Comparison of ENCODE assay signal across 8 cellular contexts in the genomic region with DNA sequence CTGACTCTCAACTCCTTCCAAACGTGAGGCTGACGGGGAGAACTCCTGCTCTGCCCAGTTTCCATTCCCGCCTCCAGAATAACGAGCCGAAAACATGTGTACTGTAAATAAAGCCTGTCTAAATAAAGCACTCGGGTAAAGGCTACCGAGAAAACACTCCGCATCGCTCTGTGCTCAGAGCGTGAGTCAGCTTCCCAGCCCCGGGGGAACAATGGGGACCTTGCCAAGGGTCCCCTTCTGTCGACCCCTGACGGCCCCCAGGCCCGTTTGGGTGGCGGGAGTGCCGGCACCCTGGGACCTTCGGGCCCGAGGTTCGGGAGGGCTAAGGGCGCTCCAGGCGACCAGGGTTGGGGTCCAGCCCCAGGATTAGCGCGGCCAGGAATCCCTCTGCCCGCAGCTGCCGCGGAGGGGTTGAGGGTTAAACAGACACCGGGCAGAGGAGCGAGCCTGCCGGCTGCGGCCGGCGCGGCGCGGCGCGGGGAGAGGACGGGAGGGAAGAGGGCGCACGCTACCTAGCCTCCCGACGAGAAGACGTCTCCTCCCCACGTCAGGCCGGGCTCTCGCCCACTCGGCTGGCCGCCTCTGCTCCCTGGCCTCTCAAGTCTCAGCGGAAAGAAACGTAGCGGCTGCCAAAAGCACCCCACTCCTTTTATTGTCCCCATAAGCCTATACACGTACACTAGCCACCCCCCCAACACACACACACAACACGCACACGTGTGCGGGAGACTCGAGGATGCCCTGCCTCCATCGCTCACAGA.
A peak's percentile ranks its signal among the peaks of the same experiment; 100 is the strongest.
DNase-seq lines count a peak whose midpoint lies in the region; ATAC-seq and TF ChIP-seq lines count a peak whose summit lies in the region.

No MANE protein-coding gene starts in this region.

- no peak for TF ChIP-seq CTCF in foreskin fibroblast (IDR thresholded peaks at IDR 0.05; ENCODE audit: low read depth, low read length)

- ATAC-seq in HG02885 (IDR thresholded peaks at IDR 0.05; ENCODE audit: poor library complexity, unreplicated experiment) (peak; percentile 19), HG03442 (IDR thresholded peaks at IDR 0.05; ENCODE audit: unreplicated experiment) (no peak)
- peak in 1 of 2 donors; percentile 6 for ATAC-seq in activated T-cell treated with anti-CD3 and anti-CD28 coated beads, Interleukin-2, amount 50 U/mL, for 4 hours

- peaks cover 23% of the 10 kb centered on the region for H3K27me3 Mint-ChIP-seq in activated T-cell treated with anti-CD3 and anti-CD28 coated beads, Interleukin-2, amount 50 U/mL, for 4 hours (ENCODE audit: low read depth)

- no peaks in the 10 kb centered on the region for H3K36me3 Mint-ChIP-seq in activated T-cell treated with anti-CD3 and anti-CD28 coated beads, Interleukin-2, amount 50 U/mL, for 4 hours (ENCODE audit: insufficient read depth)

- H3K9me3 Mint-ChIP-seq in activated T-cell treated with anti-CD3 and anti-CD28 coated beads, Interleukin-2, amount 50 U/mL, for 4 hours = no peaks in the 10 kb centered on the region

- peaks cover 23% of the 10 kb centered on the region for H3K4me1 Mint-ChIP-seq in activated T-cell treated with anti-CD3 and anti-CD28 coated beads, Interleukin-2, amount 50 U/mL, for 4 hours (ENCODE audit: low read depth)

- peak overlapping the region; percentile 71 for H3K4me3 Mint-ChIP-seq in activated T-cell treated with anti-CD3 and anti-CD28 coated beads, Interleukin-2, amount 50 U/mL, for 4 hours

- H3K4me3 ChIP-seq in foreskin fibroblast (ENCODE audit: low read depth in 1 of 2, low read length in 2 of 2) = peak overlapping the region in 1 of 2 donors; percentile 55

- DNase-seq in DMS114 treated with DMSO at 0.1 percent for 48 hours (lab: John Stamatoyannopoulos, UW; ENCODE audit: unreplicated experiment) = peak; percentile 6
- no peak for DNase-seq in activated T-cell treated with anti-CD3 and anti-CD28 coated beads, Interleukin-2, amount 50 U/mL, for 4 hours
- peak; percentile 55 to 71 for DNase-seq in foreskin fibroblast
- DNase-seq in retina = peak; percentile 68
- DNase-seq in cerebellar nuclear complex (lab: John Stamatoyannopoulos, UW) = no peak
- no peak for DNase-seq in GM19238 (ENCODE audit: insufficient read length, low spot score)

Comparison
In these comparisons a context has a peak if more than half of its experiments do, and no peak if none do; other contexts are left out.
1. DNase-seq: peak in DMS114 treated with DMSO at 0.1 percent for 48 hours (single experiment), foreskin fibroblast (2 of 2) and retina (single experiment); none in activated T-cell treated with anti-CD3 and anti-CD28 coated beads, Interleukin-2, amount 50 U/mL, for 4 hours (single experiment), cerebellar nuclear complex (0 of 2) and GM19238 (single experiment).